In genomic region chr20:3640259-3640658, GRCh38 we compare ENCODE assay signal across 1 cellular context.
TF ChIP-seq lines count a peak whose summit lies in the region.

No MANE protein-coding gene starts in this region.

TF ChIP-seq in HepG2, 621 proteins besides CTCF, POLR2A, EP300 and RAD21 (continued from another document):
- TF ChIP-seq TRIM22 (IDR thresholded peaks at IDR 0.05), result no peak
- TF ChIP-seq FOSL2 (CRISPR knock-in tag; IDR thresholded peaks at IDR 0.05), result no peak
- no peak for TF ChIP-seq RNF219 (CRISPR knock-in tag; IDR thresholded peaks at IDR 0.05)
- TF ChIP-seq MED1 (CRISPR knock-in tag; IDR thresholded peaks at IDR 0.05), result no peak
- no peak for TF ChIP-seq HNF4G (IDR thresholded peaks at IDR 0.05; ENCODE audit: borderline replicate concordance, low read depth, low read length)
- no peak for TF ChIP-seq HNF4G (CRISPR knock-in tag; IDR thresholded peaks at IDR 0.05; ENCODE audit: borderline replicate concordance, low read depth)
- no peak for TF ChIP-seq POLR2AphosphoS5 (IDR thresholded peaks at IDR 0.05; ENCODE audit: low read depth, low read length)
- no peak for TF ChIP-seq ZFP90 (CRISPR knock-in tag; IDR thresholded peaks at IDR 0.05; ENCODE audit: borderline replicate concordance)
- no peak for TF ChIP-seq NAIF1 (CRISPR knock-in tag; IDR thresholded peaks at IDR 0.05; ENCODE audit: borderline replicate concordance)
- no peak for TF ChIP-seq SKIL (CRISPR knock-in tag; IDR thresholded peaks at IDR 0.05; ENCODE audit: borderline replicate concordance)
- no peak for TF ChIP-seq NCOR1 (IDR thresholded peaks at IDR 0.05; ENCODE audit: borderline replicate concordance, low read length)
- TF ChIP-seq HNF4A (CRISPR knock-in tag; IDR thresholded peaks at IDR 0.05), result no peak
- no peak for TF ChIP-seq IRF2 (CRISPR knock-in tag; IDR thresholded peaks at IDR 0.05)
- TF ChIP-seq ZSCAN9 (CRISPR knock-in tag; IDR thresholded peaks at IDR 0.05; ENCODE audit: borderline replicate concordance), result no peak
- TF ChIP-seq ZSCAN5A (CRISPR knock-in tag; IDR thresholded peaks at IDR 0.05; ENCODE audit: borderline replicate concordance), result no peak
- TF ChIP-seq PAF1 (CRISPR knock-in tag; IDR thresholded peaks at IDR 0.05), result no peak
